Comparison of ENCODE assay signal across 8 cellular contexts in genomic region chr1:214603819-214604252, GRCh38. TPM values are rescaled to one million over a fixed set of nuclear protein-coding genes. Genes with fewer than 3 reads are reported as not detected.
DNase-seq lines count a peak whose midpoint lies in the region; FAIRE-seq and TF ChIP-seq lines count a peak whose summit lies in the region.

No MANE protein-coding gene starts in this region.

- no peaks in the 10 kb centered on the region for H3K9me3 Mint-ChIP-seq in MCF 10A (ENCODE audit: unreplicated experiment)

- no peak overlapping the region for H3K4me3 ChIP-seq in mucosa of stomach (ENCODE audit: low read length)

- no peaks in the 10 kb centered on the region for H3K36me3 ChIP-seq in mucosa of stomach (ENCODE audit: control insufficient read depth, insufficient read depth, low read length)

- peaks cover 9% of the 10 kb centered on the region for H3K4me1 ChIP-seq in mucosa of stomach (ENCODE audit: control insufficient read depth, insufficient read depth, low read length)

- no peak for TF ChIP-seq CTCF in MCF 10A (IDR thresholded peaks at IDR 0.05; ENCODE audit: unreplicated experiment)

- H3K9ac ChIP-seq in mucosa of stomach (ENCODE audit: low read length), result peak overlapping the region; percentile 61

- H3K27me3 ChIP-seq in mucosa of stomach (ENCODE audit: control insufficient read depth, insufficient read depth, low read length), result no peaks in the 10 kb centered on the region

- POLR2A ChIA-PET in MCF 10A (lab: Yijun Ruan, JAX), result interaction anchor here (0.6 to 4.8 kb wide), 22 partner anchors 10 to 997 kb away, joined by 3 to 50 read pairs (median 4); partner anchors contain the start of gene PTPN14

- DNase-seq in DMS53 (lab: John Stamatoyannopoulos, UW) (peak; percentile 65), DMS53 treated with DMSO at 0.1 percent for 48 hours (lab: John Stamatoyannopoulos, UW; ENCODE audit: unreplicated experiment) (no peak), MV-4-11 (lab: John Stamatoyannopoulos, UW) (peak; percentile 16), MCF 10A (ENCODE audit: unreplicated experiment) (peak; percentile 41), HTR-8/SVneo (ENCODE audit: insufficient read length, low spot score) (no peak), islet precursor cell (no peak), NCI-H510A treated with DMSO at 0.1 percent for 48 hours (lab: John Stamatoyannopoulos, UW) (no peak)

- peak overlapping the region; percentile 94 for H3K27ac Mint-ChIP-seq in MCF 10A (ENCODE audit: low read depth, unreplicated experiment)

- no TSS peak for BruUV-seq in MCF 10A (replicated peaks; lab: Mats Ljungman, UMichigan)

- peaks cover under 1% of the 10 kb centered on the region for H3K36me3 Mint-ChIP-seq in MCF 10A (ENCODE audit: insufficient read depth, unreplicated experiment)

- H3K27me3 Mint-ChIP-seq in MCF 10A (ENCODE audit: insufficient read depth, unreplicated experiment), result no peaks in the 10 kb centered on the region

- intact Hi-C loops in MCF 10A (cut with micrococcal nuclease), result loop anchor here (1.0 kb wide), 1 partner anchor 271 kb away; no protein-coding TSS in a partner anchor

- peak overlapping the region; percentile 96 for H3K4me3 Mint-ChIP-seq in MCF 10A (ENCODE audit: unreplicated experiment)

- H3K4me1 Mint-ChIP-seq in MCF 10A (ENCODE audit: insufficient read depth, unreplicated experiment), result peaks cover 16% of the 10 kb centered on the region

- no peaks in the 10 kb centered on the region for H3K9me3 ChIP-seq in mucosa of stomach (ENCODE audit: control insufficient read depth, low read length)

- CTCF ChIA-PET in MCF 10A (lab: Yijun Ruan, JAX), result interaction anchor here (0.6 to 14.4 kb wide), 17 partner anchors 8 to 516 kb away, joined by 3 to 196 read pairs (median 5); no protein-coding TSS in a partner anchor

- FAIRE-seq in HTR-8/SVneo (lab: Jason Lieb, UNC), result no peak

RNA-seq across cellular contexts. Expression of gene CENPF, which starts 0.8 kb away (rescaled TPM):
- 88.8 and 135 TPM in 2 replicates for total RNA-seq in MCF 10A (2022)

RNA-seq across cellular contexts. Expression of gene PTPN14, which starts 52.4 kb away (rescaled TPM):
- total RNA-seq in MCF 10A (2022), result 240 and 243 TPM in 2 replicates

Comparison
In these comparisons a context has a peak if more than half of its experiments do, and no peak if none do; other contexts are left out.
1. DNase-seq: peak in DMS53 (single experiment), MV-4-11 (single experiment) and MCF 10A (single experiment); none in DMS53 treated with DMSO at 0.1 percent for 48 hours (single experiment), HTR-8/SVneo (single experiment), islet precursor cell (single experiment) and NCI-H510A treated with DMSO at 0.1 percent for 48 hours (single experiment).